ENCODE assay signal across 1 cellular context in the genomic region with DNA sequence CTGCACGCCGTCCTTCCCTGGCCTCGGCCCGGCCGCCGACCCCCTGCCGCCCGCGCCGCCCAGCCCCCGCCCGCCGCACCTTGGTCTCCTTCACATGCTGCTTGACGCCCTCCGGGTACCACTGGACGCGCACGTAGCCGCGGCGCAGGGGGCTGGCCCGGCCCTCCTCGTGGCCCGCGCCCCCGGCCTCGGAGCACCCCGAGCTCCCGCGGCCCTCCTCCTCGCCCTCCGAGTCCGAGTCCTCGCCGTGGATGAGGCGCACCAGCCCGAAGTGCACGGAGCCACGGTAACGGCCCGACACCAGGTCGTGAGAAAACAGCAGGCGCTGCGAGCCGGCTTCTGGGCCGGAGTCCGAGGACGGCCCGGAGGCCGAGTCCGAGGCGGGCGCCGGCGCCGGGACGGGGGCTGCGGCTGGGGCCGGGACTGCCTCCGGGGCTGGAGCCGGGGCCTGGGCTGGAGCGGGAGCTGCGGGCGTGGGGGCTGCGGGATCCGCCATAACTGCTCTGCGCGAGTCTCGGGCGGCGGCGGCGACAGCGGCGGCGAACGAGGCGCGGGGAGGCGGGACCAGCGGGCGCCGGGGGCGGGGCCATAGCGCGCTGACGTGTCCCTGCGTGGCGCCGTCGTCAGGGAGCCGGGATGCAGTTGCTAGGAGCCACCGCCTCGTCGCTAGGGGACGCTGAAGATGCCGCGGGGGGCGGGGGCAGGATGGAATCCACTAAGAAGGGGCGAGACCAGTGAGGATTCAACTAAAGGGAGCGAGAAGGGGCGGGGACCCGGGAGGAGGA.
TF ChIP-seq lines count a peak whose summit lies in the region.

A gene (minus strand): TSS at position 507 of the 785 bp plus-strand sequence. CDS start 11 bp downstream, at position 496.

TF ChIP-seq in K562, 482 proteins besides CTCF, POLR2A, EP300 and RAD21 (continued from another document):
- TF ChIP-seq, protein P1, sequence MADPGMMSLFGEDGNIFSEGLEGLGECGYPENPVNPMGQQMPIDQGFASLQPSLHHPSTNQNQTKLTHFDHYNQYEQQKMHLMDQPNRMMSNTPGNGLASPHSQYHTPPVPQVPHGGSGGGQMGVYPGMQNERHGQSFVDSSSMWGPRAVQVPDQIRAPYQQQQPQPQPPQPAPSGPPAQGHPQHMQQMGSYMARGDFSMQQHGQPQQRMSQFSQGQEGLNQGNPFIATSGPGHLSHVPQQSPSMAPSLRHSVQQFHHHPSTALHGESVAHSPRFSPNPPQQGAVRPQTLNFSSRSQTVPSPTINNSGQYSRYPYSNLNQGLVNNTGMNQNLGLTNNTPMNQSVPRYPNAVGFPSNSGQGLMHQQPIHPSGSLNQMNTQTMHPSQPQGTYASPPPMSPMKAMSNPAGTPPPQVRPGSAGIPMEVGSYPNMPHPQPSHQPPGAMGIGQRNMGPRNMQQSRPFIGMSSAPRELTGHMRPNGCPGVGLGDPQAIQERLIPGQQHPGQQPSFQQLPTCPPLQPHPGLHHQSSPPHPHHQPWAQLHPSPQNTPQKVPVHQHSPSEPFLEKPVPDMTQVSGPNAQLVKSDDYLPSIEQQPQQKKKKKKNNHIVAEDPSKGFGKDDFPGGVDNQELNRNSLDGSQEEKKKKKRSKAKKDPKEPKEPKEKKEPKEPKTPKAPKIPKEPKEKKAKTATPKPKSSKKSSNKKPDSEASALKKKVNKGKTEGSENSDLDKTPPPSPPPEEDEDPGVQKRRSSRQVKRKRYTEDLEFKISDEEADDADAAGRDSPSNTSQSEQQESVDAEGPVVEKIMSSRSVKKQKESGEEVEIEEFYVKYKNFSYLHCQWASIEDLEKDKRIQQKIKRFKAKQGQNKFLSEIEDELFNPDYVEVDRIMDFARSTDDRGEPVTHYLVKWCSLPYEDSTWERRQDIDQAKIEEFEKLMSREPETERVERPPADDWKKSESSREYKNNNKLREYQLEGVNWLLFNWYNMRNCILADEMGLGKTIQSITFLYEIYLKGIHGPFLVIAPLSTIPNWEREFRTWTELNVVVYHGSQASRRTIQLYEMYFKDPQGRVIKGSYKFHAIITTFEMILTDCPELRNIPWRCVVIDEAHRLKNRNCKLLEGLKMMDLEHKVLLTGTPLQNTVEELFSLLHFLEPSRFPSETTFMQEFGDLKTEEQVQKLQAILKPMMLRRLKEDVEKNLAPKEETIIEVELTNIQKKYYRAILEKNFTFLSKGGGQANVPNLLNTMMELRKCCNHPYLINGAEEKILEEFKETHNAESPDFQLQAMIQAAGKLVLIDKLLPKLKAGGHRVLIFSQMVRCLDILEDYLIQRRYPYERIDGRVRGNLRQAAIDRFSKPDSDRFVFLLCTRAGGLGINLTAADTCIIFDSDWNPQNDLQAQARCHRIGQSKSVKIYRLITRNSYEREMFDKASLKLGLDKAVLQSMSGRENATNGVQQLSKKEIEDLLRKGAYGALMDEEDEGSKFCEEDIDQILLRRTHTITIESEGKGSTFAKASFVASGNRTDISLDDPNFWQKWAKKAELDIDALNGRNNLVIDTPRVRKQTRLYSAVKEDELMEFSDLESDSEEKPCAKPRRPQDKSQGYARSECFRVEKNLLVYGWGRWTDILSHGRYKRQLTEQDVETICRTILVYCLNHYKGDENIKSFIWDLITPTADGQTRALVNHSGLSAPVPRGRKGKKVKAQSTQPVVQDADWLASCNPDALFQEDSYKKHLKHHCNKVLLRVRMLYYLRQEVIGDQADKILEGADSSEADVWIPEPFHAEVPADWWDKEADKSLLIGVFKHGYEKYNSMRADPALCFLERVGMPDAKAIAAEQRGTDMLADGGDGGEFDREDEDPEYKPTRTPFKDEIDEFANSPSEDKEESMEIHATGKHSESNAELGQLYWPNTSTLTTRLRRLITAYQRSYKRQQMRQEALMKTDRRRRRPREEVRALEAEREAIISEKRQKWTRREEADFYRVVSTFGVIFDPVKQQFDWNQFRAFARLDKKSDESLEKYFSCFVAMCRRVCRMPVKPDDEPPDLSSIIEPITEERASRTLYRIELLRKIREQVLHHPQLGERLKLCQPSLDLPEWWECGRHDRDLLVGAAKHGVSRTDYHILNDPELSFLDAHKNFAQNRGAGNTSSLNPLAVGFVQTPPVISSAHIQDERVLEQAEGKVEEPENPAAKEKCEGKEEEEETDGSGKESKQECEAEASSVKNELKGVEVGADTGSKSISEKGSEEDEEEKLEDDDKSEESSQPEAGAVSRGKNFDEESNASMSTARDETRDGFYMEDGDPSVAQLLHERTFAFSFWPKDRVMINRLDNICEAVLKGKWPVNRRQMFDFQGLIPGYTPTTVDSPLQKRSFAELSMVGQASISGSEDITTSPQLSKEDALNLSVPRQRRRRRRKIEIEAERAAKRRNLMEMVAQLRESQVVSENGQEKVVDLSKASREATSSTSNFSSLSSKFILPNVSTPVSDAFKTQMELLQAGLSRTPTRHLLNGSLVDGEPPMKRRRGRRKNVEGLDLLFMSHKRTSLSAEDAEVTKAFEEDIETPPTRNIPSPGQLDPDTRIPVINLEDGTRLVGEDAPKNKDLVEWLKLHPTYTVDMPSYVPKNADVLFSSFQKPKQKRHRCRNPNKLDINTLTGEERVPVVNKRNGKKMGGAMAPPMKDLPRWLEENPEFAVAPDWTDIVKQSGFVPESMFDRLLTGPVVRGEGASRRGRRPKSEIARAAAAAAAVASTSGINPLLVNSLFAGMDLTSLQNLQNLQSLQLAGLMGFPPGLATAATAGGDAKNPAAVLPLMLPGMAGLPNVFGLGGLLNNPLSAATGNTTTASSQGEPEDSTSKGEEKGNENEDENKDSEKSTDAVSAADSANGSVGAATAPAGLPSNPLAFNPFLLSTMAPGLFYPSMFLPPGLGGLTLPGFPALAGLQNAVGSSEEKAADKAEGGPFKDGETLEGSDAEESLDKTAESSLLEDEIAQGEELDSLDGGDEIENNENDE (IDR thresholded peaks at IDR 0.05; ENCODE audit: low read depth, low read length) = no peak
- TF ChIP-seq NONO (IDR thresholded peaks at IDR 0.05; ENCODE audit: low read depth in 2 of 2, low read length in 1 of 2) (peak; percentile 48 to 83; a peak in 3 of 4 replicates), ZNF197 (CRISPR knock-in tag; IDR thresholded peaks at IDR 0.05; ENCODE audit: low read depth) (no peak), IRF2 (CRISPR knock-in tag; IDR thresholded peaks at IDR 0.05) (no peak), KLF16 (IDR thresholded peaks at IDR 0.05) (no peak), HDAC8 (tag; IDR thresholded peaks at IDR 0.05) (no peak), SMAD4 (CRISPR knock-in tag; conservative IDR thresholded peaks at IDR 0.05) (peak; percentile 51; the same call in 1 of the 2 replicates), ZNF121 (CRISPR knock-in tag; conservative IDR thresholded peaks at IDR 0.05) (no peak), CREB1 (IDR thresholded peaks at IDR 0.05) (peak; percentile 86), CREB1 (CRISPR knock-in tag; IDR thresholded peaks at IDR 0.05) (peak; percentile 85), ZNF408 (CRISPR knock-in tag; IDR thresholded peaks at IDR 0.05; ENCODE audit: low read depth) (no peak), SMAD3 (CRISPR knock-in tag; conservative IDR thresholded peaks at IDR 0.05) (no peak), JUND (IDR thresholded peaks at IDR 0.05; ENCODE audit: borderline replicate concordance, low read depth, low read length) (peak; percentile 57), JUND (tag; IDR thresholded peaks at IDR 0.05; ENCODE audit: borderline replicate concordance, low read depth, low read length) (no peak; the same call in 2 of the 3 replicates), ZBED1 (IDR thresholded peaks at IDR 0.05) (no peak), MTA1 (IDR thresholded peaks at IDR 0.05; ENCODE audit: borderline replicate concordance) (no peak), KDM1A (IDR thresholded peaks at IDR 0.05) (peak; percentile 99), SRSF9 (IDR thresholded peaks at IDR 0.05; ENCODE audit: borderline replicate concordance, low read depth, low read length) (no peak), GABPA (tag; conservative IDR thresholded peaks at IDR 0.05; ENCODE audit: low read depth) (no peak), ZNF431 (CRISPR knock-in tag; IDR thresholded peaks at IDR 0.05) (no peak), ZNF263 (CRISPR knock-in tag; IDR thresholded peaks at IDR 0.05; ENCODE audit: borderline replicate concordance) (no peak), BRD9 (IDR thresholded peaks at IDR 0.05; ENCODE audit: low read depth, partially characterized antibody) (no peak)
- TF ChIP-seq, protein P2, sequence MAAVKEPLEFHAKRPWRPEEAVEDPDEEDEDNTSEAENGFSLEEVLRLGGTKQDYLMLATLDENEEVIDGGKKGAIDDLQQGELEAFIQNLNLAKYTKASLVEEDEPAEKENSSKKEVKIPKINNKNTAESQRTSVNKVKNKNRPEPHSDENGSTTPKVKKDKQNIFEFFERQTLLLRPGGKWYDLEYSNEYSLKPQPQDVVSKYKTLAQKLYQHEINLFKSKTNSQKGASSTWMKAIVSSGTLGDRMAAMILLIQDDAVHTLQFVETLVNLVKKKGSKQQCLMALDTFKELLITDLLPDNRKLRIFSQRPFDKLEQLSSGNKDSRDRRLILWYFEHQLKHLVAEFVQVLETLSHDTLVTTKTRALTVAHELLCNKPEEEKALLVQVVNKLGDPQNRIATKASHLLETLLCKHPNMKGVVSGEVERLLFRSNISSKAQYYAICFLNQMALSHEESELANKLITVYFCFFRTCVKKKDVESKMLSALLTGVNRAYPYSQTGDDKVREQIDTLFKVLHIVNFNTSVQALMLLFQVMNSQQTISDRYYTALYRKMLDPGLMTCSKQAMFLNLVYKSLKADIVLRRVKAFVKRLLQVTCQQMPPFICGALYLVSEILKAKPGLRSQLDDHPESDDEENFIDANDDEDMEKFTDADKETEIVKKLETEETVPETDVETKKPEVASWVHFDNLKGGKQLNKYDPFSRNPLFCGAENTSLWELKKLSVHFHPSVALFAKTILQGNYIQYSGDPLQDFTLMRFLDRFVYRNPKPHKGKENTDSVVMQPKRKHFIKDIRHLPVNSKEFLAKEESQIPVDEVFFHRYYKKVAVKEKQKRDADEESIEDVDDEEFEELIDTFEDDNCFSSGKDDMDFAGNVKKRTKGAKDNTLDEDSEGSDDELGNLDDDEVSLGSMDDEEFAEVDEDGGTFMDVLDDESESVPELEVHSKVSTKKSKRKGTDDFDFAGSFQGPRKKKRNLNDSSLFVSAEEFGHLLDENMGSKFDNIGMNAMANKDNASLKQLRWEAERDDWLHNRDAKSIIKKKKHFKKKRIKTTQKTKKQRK (IDR thresholded peaks at IDR 0.05; ENCODE audit: borderline replicate concordance, low read depth, low read length) = no peak
- TF ChIP-seq, protein P3, sequence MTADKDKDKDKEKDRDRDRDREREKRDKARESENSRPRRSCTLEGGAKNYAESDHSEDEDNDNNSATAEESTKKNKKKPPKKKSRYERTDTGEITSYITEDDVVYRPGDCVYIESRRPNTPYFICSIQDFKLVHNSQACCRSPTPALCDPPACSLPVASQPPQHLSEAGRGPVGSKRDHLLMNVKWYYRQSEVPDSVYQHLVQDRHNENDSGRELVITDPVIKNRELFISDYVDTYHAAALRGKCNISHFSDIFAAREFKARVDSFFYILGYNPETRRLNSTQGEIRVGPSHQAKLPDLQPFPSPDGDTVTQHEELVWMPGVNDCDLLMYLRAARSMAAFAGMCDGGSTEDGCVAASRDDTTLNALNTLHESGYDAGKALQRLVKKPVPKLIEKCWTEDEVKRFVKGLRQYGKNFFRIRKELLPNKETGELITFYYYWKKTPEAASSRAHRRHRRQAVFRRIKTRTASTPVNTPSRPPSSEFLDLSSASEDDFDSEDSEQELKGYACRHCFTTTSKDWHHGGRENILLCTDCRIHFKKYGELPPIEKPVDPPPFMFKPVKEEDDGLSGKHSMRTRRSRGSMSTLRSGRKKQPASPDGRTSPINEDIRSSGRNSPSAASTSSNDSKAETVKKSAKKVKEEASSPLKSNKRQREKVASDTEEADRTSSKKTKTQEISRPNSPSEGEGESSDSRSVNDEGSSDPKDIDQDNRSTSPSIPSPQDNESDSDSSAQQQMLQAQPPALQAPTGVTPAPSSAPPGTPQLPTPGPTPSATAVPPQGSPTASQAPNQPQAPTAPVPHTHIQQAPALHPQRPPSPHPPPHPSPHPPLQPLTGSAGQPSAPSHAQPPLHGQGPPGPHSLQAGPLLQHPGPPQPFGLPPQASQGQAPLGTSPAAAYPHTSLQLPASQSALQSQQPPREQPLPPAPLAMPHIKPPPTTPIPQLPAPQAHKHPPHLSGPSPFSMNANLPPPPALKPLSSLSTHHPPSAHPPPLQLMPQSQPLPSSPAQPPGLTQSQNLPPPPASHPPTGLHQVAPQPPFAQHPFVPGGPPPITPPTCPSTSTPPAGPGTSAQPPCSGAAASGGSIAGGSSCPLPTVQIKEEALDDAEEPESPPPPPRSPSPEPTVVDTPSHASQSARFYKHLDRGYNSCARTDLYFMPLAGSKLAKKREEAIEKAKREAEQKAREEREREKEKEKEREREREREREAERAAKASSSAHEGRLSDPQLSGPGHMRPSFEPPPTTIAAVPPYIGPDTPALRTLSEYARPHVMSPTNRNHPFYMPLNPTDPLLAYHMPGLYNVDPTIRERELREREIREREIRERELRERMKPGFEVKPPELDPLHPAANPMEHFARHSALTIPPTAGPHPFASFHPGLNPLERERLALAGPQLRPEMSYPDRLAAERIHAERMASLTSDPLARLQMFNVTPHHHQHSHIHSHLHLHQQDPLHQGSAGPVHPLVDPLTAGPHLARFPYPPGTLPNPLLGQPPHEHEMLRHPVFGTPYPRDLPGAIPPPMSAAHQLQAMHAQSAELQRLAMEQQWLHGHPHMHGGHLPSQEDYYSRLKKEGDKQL (CRISPR knock-in tag; IDR thresholded peaks at IDR 0.05; ENCODE audit: borderline replicate concordance) = no peak
- TF ChIP-seq, protein P4, sequence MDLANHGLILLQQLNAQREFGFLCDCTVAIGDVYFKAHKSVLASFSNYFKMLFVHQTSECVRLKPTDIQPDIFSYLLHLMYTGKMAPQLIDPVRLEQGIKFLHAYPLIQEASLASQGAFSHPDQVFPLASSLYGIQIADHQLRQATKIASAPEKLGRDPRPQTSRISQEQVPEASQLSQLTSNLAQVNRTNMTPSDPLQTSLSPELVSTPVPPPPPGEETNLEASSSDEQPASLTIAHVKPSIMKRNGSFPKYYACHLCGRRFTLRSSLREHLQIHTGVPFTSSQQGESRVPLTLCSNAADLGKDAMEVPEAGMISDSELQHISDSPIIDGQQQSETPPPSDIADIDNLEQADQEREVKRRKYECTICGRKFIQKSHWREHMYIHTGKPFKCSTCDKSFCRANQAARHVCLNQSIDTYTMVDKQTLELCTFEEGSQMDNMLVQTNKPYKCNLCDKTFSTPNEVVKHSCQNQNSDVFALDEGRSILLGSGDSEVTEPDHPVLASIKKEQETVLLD (IDR thresholded peaks at IDR 0.05) = no peak
- TF ChIP-seq, protein P5, sequence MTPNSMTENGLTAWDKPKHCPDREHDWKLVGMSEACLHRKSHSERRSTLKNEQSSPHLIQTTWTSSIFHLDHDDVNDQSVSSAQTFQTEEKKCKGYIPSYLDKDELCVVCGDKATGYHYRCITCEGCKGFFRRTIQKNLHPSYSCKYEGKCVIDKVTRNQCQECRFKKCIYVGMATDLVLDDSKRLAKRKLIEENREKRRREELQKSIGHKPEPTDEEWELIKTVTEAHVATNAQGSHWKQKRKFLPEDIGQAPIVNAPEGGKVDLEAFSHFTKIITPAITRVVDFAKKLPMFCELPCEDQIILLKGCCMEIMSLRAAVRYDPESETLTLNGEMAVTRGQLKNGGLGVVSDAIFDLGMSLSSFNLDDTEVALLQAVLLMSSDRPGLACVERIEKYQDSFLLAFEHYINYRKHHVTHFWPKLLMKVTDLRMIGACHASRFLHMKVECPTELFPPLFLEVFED (CRISPR knock-in tag; conservative IDR thresholded peaks at IDR 0.05) = no peak
